Comparison of ENCODE assay signal across 25 cellular contexts in genomic region chr3:50117120-50117519, GRCh38. TPM values are rescaled to one million over a fixed set of nuclear protein-coding genes. Genes with fewer than 3 reads are reported as not detected.
"Had no signal": no experiment of that assay in that cellular context is flagged by ENCODE, and none has a peak within 500 bp of the region (broad histone marks: within the 10 kb centered on the region; RNA-seq: fewer than 3 reads in every experiment).

No MANE protein-coding gene starts in this region.

- DNase-seq: activated B cell treated with CpG ODN at 0.5 μM for 24 hours; activated CD4-positive, alpha-beta T cell treated with anti-CD3 and anti-CD28 coated beads for 1 hour; activated CD4-positive, alpha-beta T cell treated with anti-CD3 and anti-CD28 coated beads, Interleukin-2, amount 10 ng/mL, durations not matched to agents 24 days and 14 days; activated CD4-positive, alpha-beta T cell treated with anti-CD3 and anti-CD28 coated beads, Interleukin-2, amount 50 U/mL, for 48 hours; activated CD8-positive, alpha-beta memory T cell treated with anti-CD3 and anti-CD28 coated beads, Interleukin-2, amount 10 ng/mL, durations not matched to agents 7 days and 5 days; activated T-cell treated with anti-CD3 and anti-CD28 coated beads, Interleukin-2, amount 50 U/mL, for 4 hours; aorta; Karpas-422; NCI-H1105 treated with DMSO at 0.1 percent for 48 hours; NCI-H1436 treated with DMSO at 0.1 percent for 48 hours; NCI-H187; NCI-H2081; NCI-H510A treated with DMSO at 0.1 percent for 48 hours; NCI-H69; NK-92 treated with Interleukin-12 subunit alpha and Interleukin-12 subunit beta, amount 100 ng/mL, for 24 hours; OCI-M1; RPMI8226; SHP77; SW 1271; T-helper 9 cell had no signal

- ATAC-seq: activated CD8-positive, alpha-beta memory T cell treated with anti-CD3 and anti-CD28 coated beads, Interleukin-2, amount 10 ng/mL, durations not matched to agents 7 days and 5 days; activated T-cell treated with anti-CD3 and anti-CD28 coated beads, Interleukin-2, amount 50 U/mL, for 4 hours; activated T-helper 17 cell treated with anti-CD3 and anti-CD28 coated beads, Interleukin-2, amount 50 U/mL, for 72 hours; Panc1; SK-N-SH treated with all-trans-retinoic acid at 6 μM for 48 hours had no signal

- H3K27me3 ChIP-seq: breast epithelium, SJSA1 had no signal

- H3K4me3 ChIP-seq: breast epithelium, SJSA1 had no signal

- H3K27ac ChIP-seq: breast epithelium, SJSA1 had no signal

- H3K9me3 ChIP-seq: breast epithelium, SJSA1 had no signal

- H3K4me1 ChIP-seq: SJSA1 had no signal

RNA-seq across cellular contexts. Expression of gene SEMA3F, which starts 38.0 kb away (rescaled TPM):
- total RNA-seq: activated B cell treated with CpG ODN at 0.5 μM for 24 hours had no signal
